ENCODE assay signal across 26 cellular contexts in the genomic region with DNA sequence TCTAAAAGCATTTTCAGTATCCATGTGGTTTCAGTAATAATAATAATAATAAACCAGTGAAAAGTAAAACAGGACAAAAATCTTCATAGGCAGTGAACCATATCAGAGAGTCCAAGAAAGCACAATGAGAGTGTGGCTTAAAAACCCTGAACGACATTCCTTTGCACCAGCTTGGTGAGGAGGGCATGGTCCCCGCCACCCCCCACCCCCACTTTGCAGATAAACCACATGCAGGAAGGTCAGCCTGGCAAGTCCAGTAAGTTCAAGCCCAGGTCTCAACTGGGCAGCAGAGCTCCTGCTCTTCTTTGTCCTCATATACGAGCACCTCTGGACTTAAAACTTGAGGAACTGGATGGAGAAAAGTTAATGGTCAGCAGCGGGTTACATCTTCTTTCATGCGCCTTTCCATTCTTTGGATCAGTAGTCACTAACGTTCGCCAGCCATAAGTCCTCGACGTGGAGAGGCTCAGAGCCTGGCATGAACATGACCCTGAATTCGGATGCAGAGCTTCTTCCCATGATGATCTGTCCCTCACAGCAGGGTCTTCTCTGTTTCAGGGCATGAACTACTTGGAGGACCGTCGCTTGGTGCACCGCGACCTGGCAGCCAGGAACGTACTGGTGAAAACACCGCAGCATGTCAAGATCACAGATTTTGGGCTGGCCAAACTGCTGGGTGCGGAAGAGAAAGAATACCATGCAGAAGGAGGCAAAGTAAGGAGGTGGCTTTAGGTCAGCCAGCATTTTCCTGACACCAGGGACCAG.
DNase-seq lines count a peak whose midpoint lies in the region; ATAC-seq and TF ChIP-seq lines count a peak whose summit lies in the region.
"Had no signal": no experiment of that assay in that cellular context is flagged by ENCODE, and none has a peak within 500 bp of the region (broad histone marks: within the 10 kb centered on the region; RNA-seq: fewer than 3 reads in every experiment).

No MANE protein-coding gene starts in this region.

- peak overlapping the region in 3 of 4 donors; percentile 67 to 84 (median 73) for H3K27ac ChIP-seq in upper lobe of left lung
- H3K27ac ChIP-seq: neural progenitor cell had no signal

- ATAC-seq in upper lobe of left lung (ENCODE audit: low FRiP score in 2 of 2), result no peak
- ATAC-seq: activated CD4-positive, CD25-positive, alpha-beta regulatory T cell treated with anti-CD3 and anti-CD28 coated beads, Interleukin-2, amount 50 U/mL, for 24 hours had no signal

- TF ChIP-seq EP300 in upper lobe of left lung (IDR thresholded peaks at IDR 0.05), result no peak

- no peak overlapping the region for H3K4me3 ChIP-seq in upper lobe of left lung
- H3K4me3 ChIP-seq: neural progenitor cell, Peyer's patch, sigmoid colon, testis had no signal

- H3K27me3 ChIP-seq in upper lobe of left lung, result no peaks in the 10 kb centered on the region
- H3K27me3 ChIP-seq: neural progenitor cell, Peyer's patch, sigmoid colon, testis had no signal

- WGBS in upper lobe of left lung, 2 donors, result 91 to 92% methylated on average over 17 of the region's 17 CpGs

- peak; percentile 13 for DNase-seq in activated CD8-positive, alpha-beta memory T cell treated with anti-CD3 and anti-CD28 coated beads for 24 hours
- DNase-seq in activated CD8-positive, alpha-beta memory T cell treated with anti-CD3 and anti-CD28 coated beads, Interleukin-2, amount 50 U/mL, for 48 hours, result no peak
- DNase-seq in astrocyte of the hippocampus (ENCODE audit: low read depth, low spot score), result peak; percentile 28
- peak; percentile 4 for DNase-seq in islet precursor cell
- no peak for DNase-seq in upper lobe of left lung
- no peak for DNase-seq in NCI-H1048 (lab: John Stamatoyannopoulos, UW)
- no peak for DNase-seq in NCI-H2107 treated with DMSO at 0.1 percent for 48 hours (lab: John Stamatoyannopoulos, UW; ENCODE audit: unreplicated experiment)
- DNase-seq in DMS79 (lab: John Stamatoyannopoulos, UW), result no peak
- DNase-seq: 8988T; activated CD4-positive, alpha-beta T cell treated with anti-CD3 and anti-CD28 coated beads, Interleukin-2, amount 50 U/mL, for 48 hours; activated effector memory CD4-positive, alpha-beta T cell treated with Interleukin-2 at 50 U/mL for 16 hours; activated naive CD8-positive, alpha-beta T cell treated with anti-CD3 and anti-CD28 coated beads for 36 hours; activated T-cell treated with anti-CD3 and anti-CD28 coated beads for 4 hours; aorta; caudate nucleus; CD4-positive, alpha-beta memory T cell; EL; NCI-H2029 treated with DMSO at 0.1 percent for 48 hours; NCI-H226; stimulated activated CD4-positive, alpha-beta T cell treated with anti-CD3 and anti-CD28 coated beads, Interleukin-15, amount 100 ng/mL, for 24 hours; stimulated activated naive CD4-positive, alpha-beta T cell treated with Interleukin-2 at 50 U/mL for 16 hours; testis had no signal

- TF ChIP-seq CTCF in upper lobe of left lung (IDR thresholded peaks at IDR 0.05), result no peak

- no peaks in the 10 kb centered on the region for H3K9me3 ChIP-seq in upper lobe of left lung
- H3K9me3 ChIP-seq: Peyer's patch, sigmoid colon, testis had no signal

- TF ChIP-seq POLR2A in upper lobe of left lung (IDR thresholded peaks at IDR 0.05), result no peak

- peaks cover 35 to 56% (median 42%) of the 10 kb centered on the region in 4 donors for H3K4me1 ChIP-seq in upper lobe of left lung
- H3K4me1 ChIP-seq: sigmoid colon had no signal

- peaks cover under 1 to 29% (median 4%) of the 10 kb centered on the region in 4 donors for H3K36me3 ChIP-seq in upper lobe of left lung
- H3K36me3 ChIP-seq: neural progenitor cell had no signal

Comparison
In these comparisons a context has a peak if more than half of its experiments do, and no peak if none do; other contexts are left out.
1. DNase-seq: peak in activated CD8-positive, alpha-beta memory T cell treated with anti-CD3 and anti-CD28 coated beads for 24 hours (single experiment), astrocyte of the hippocampus (single experiment) and islet precursor cell (single experiment); none in activated CD8-positive, alpha-beta memory T cell treated with anti-CD3 and anti-CD28 coated beads, Interleukin-2, amount 50 U/mL, for 48 hours (single experiment), upper lobe of left lung (0 of 2), NCI-H1048 (single experiment), NCI-H2107 treated with DMSO at 0.1 percent for 48 hours (single experiment) and DMS79 (single experiment).